Comparison of ENCODE assay signal across 23 cellular contexts in the genomic region with DNA sequence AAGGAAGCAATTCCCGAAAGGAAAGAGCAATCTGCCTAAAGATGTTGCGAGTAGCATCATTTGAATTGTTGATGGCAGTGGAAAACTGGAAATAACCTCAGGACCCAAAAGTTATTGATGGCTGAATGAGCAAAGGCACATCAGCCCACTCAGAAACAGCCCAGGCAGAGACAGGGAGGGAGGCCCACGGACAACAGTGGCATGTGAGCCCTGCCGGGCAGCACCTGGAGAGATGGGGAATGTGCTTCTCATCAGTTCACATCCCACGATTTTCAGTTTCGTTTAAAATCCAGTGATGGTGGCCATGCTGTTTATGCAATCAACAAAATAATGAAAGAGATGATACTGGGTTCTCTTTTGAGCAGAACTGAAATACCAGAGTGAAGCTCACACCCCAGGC.
"Had no signal": no experiment of that assay in that cellular context is flagged by ENCODE, and none has a peak within 500 bp of the region (broad histone marks: within the 10 kb centered on the region; RNA-seq: fewer than 3 reads in every experiment).

No MANE protein-coding gene starts in this region.

- H3K27ac Mint-ChIP-seq: memory B cell; mesothelial cell of epicardium; naive B cell; nephron progenitor cell; progenitor cell of endocrine pancreas; stimulated activated naive B cell treated with anti-CD40 and anti-IgM and Interleukin-4, amounts not matched to agents 10 μg/mL and 1 μg/mL and 100 μg/mL, for 72 hours; stimulated activated naive CD8-positive, alpha-beta T cell treated with anti-CD3 and anti-CD28 coated beads, Interleukin-15, Interleukin-2, amounts not matched to agents 100 ng/mL and 50 ng/mL, for 24 hours had no signal

- H3K27me3 Mint-ChIP-seq: effector memory CD8-positive, alpha-beta T cell; memory B cell had no signal

- H3K4me3 ChIP-seq: lung, mucosa of descending colon, pancreas, right lobe of liver, thoracic aorta, tibial nerve, upper lobe of right lung, uterus had no signal

- H3K4me1 Mint-ChIP-seq: memory B cell; mesothelial cell of epicardium; naive B cell; stimulated activated naive B cell treated with anti-CD40 and anti-IgM and Interleukin-4, amounts not matched to agents 10 μg/mL and 1 μg/mL and 100 μg/mL, for 72 hours had no signal

- H3K36me3 Mint-ChIP-seq: memory B cell; mesothelial cell of epicardium; naive B cell; stimulated activated naive B cell treated with anti-CD40 and anti-IgM and Interleukin-4, amounts not matched to agents 10 μg/mL and 1 μg/mL and 100 μg/mL, for 72 hours had no signal

- H3K36me3 ChIP-seq: pancreas, right lobe of liver, thoracic aorta, tibial nerve, upper lobe of right lung, uterus had no signal

- DNase-seq: cortex of kidney; effector memory CD8-positive, alpha-beta T cell; kidney; mucosa of descending colon; naive B cell; nephron progenitor cell; occipital lobe; pancreas; right lobe of liver; small intestine; stimulated activated CD4-positive, alpha-beta T cell treated with anti-CD3 and anti-CD28 coated beads, Interleukin-15, amount 100 ng/mL, for 24 hours; stimulated activated CD4-positive, alpha-beta T cell treated with anti-CD3 and anti-CD28 coated beads, Interleukin-2, amount 100 ng/mL, for 48 hours; stimulated activated naive B cell treated with anti-CD40 and anti-IgM and Interleukin-4, amounts not matched to agents 10 μg/mL and 1 μg/mL and 100 μg/mL, for 72 hours; uterus had no signal

- H3K27me3 ChIP-seq: pancreas, right lobe of liver, tibial nerve, upper lobe of right lung, uterus had no signal

- H3K4me1 ChIP-seq: pancreas, right lobe of liver, tibial nerve, upper lobe of right lung, uterus had no signal

- ATAC-seq: effector memory CD8-positive, alpha-beta T cell; left lobe of liver; mucosa of descending colon; pancreas; right lobe of liver; upper lobe of right lung had no signal

- H3K9me3 Mint-ChIP-seq: effector memory CD8-positive, alpha-beta T cell; memory B cell; mesothelial cell of epicardium; naive B cell; nephron progenitor cell; stimulated activated naive B cell treated with anti-CD40 and anti-IgM and Interleukin-4, amounts not matched to agents 10 μg/mL and 1 μg/mL and 100 μg/mL, for 72 hours; stimulated activated naive CD8-positive, alpha-beta T cell treated with anti-CD3 and anti-CD28 coated beads, Interleukin-15, Interleukin-2, amounts not matched to agents 100 ng/mL and 50 ng/mL, for 24 hours had no signal

- H3K9me3 ChIP-seq: mucosa of descending colon, pancreas, right lobe of liver, thoracic aorta, tibial nerve, upper lobe of right lung, uterus had no signal

- H3K27ac ChIP-seq: pancreas, right lobe of liver, thoracic aorta, tibial nerve, upper lobe of right lung, uterus had no signal

- H3K4me3 Mint-ChIP-seq: effector memory CD8-positive, alpha-beta T cell; memory B cell; mesothelial cell of epicardium; naive B cell; nephron progenitor cell; stimulated activated naive B cell treated with anti-CD40 and anti-IgM and Interleukin-4, amounts not matched to agents 10 μg/mL and 1 μg/mL and 100 μg/mL, for 72 hours; stimulated activated naive CD8-positive, alpha-beta T cell treated with anti-CD3 and anti-CD28 coated beads, Interleukin-15, Interleukin-2, amounts not matched to agents 100 ng/mL and 50 ng/mL, for 24 hours had no signal
